ENCODE assay signal across 10 cellular contexts in genomic region chr9:110936719-110937452, GRCh38.
DNase-seq lines count a peak whose midpoint lies in the region; TF ChIP-seq lines count a peak whose summit lies in the region.
"Had no signal": no experiment of that assay in that cellular context is flagged by ENCODE, and none has a peak within 500 bp of the region (broad histone marks: within the 10 kb centered on the region; RNA-seq: fewer than 3 reads in every experiment).

No MANE protein-coding gene starts in this region.

- H3K27ac ChIP-seq in colonic mucosa, result peak overlapping the region; percentile 18
- no peak overlapping the region for H3K27ac ChIP-seq in mesenchymal stem cell (ENCODE audit: low read length, poor library complexity, severe bottlenecking)
- H3K27ac ChIP-seq in tibial nerve, result peak overlapping the region in 3 of 4 donors; percentile 35 to 82 (median 77)

- H3K23ac ChIP-seq in mesenchymal stem cell (ENCODE audit: low read length in 2 of 2), result no peak overlapping the region

- no peak overlapping the region for H2AK5ac ChIP-seq in mesenchymal stem cell (ENCODE audit: low read length, severe bottlenecking)

- WGBS in mesenchymal stem cell, result no CpG with 5 or more reads among the region's 3 CpGs
- 30 to 31% methylated on average over 3 of the region's 3 CpGs for WGBS in tibial nerve, 2 donors

- no peak overlapping the region for H3K4me2 ChIP-seq in mesenchymal stem cell (ENCODE audit: low read length, poor library complexity, severe bottlenecking)

- no peak overlapping the region for H2AFZ ChIP-seq in mesenchymal stem cell (ENCODE audit: low read depth, low read length)

- H3K18ac ChIP-seq in mesenchymal stem cell (ENCODE audit: low read depth in 1 of 2, low read length in 2 of 2), result peak overlapping the region in 1 of 2 experiments; percentile 60

- H3K9me3 ChIP-seq in colonic mucosa (no peaks in the 10 kb centered on the region), mesenchymal stem cell (ENCODE audit: control insufficient read depth, low read length) (no peaks in the 10 kb centered on the region), tibial nerve (peaks cover 0 to 5% (median 0%) of the 10 kb centered on the region in 4 donors)

- H3K4ac ChIP-seq in mesenchymal stem cell (ENCODE audit: low read depth in 1 of 2, low read length in 2 of 2), result no peak overlapping the region

- intact Hi-C loops in colonic mucosa (cut with DNase I), result no loop called here

- no peak overlapping the region for H3K14ac ChIP-seq in mesenchymal stem cell (ENCODE audit: low read length in 2 of 2)

- DNase-seq in LHCN-M2 (ENCODE audit: low read depth) (peak; percentile 60), colonic mucosa (no peak), mesenchymal stem cell (peak; percentile 75), tibial nerve (ENCODE audit: low spot score in 2 of 2) (no peak), globus pallidus (ENCODE audit: low spot score) (no peak), DMS 273 treated with DMSO at 0.1 percent for 48 hours (lab: John Stamatoyannopoulos, UW) (no peak), NCI-H2196 treated with DMSO at 0.1 percent for 48 hours (lab: John Stamatoyannopoulos, UW; ENCODE audit: unreplicated experiment) (no peak)
- DNase-seq: central memory CD4-positive, alpha-beta T cell; hippocampal formation; NCI-H1930 had no signal

- H3K27me3 ChIP-seq in colonic mucosa (no peaks in the 10 kb centered on the region), mesenchymal stem cell (ENCODE audit: control insufficient read depth in 1 of 2, insufficient read depth in 1 of 2, low read length in 2 of 2) (no peaks in the 10 kb centered on the region), tibial nerve (no peaks in the 10 kb centered on the region)

- H4K91ac ChIP-seq in mesenchymal stem cell (ENCODE audit: low read length), result no peak overlapping the region

- H3K4me1 ChIP-seq in colonic mucosa, result no peaks in the 10 kb centered on the region
- no peaks in the 10 kb centered on the region for H3K4me1 ChIP-seq in mesenchymal stem cell (ENCODE audit: control insufficient read depth, insufficient read depth, low read depth, low read length)
- peaks cover 0 to 75% (median 19%) of the 10 kb centered on the region in 4 donors for H3K4me1 ChIP-seq in tibial nerve

- peak overlapping the region in 1 of 2 experiments; percentile 46 for H2BK12ac ChIP-seq in mesenchymal stem cell (ENCODE audit: low read length in 2 of 2)

- TF ChIP-seq CTCF in colonic mucosa (IDR thresholded peaks at IDR 0.05) (no peak), tibial nerve (IDR thresholded peaks at IDR 0.05) (no peak)

- no peak overlapping the region for H3K9ac ChIP-seq in colonic mucosa (ENCODE audit: low read depth in 2 of 2, low read length in 2 of 2)
- peak overlapping the region; percentile 78 for H3K9ac ChIP-seq in mesenchymal stem cell (ENCODE audit: low read length)

- H2BK5ac ChIP-seq in mesenchymal stem cell (ENCODE audit: low read depth, low read length, poor library complexity, severe bottlenecking), result no peak overlapping the region

- H3K79me1 ChIP-seq in mesenchymal stem cell (replicated peaks; ENCODE audit: low read length, poor library complexity, severe bottlenecking), result peaks cover 33% of the 10 kb centered on the region

- H3K36me3 ChIP-seq in colonic mucosa (no peaks in the 10 kb centered on the region), mesenchymal stem cell (ENCODE audit: control insufficient read depth in 1 of 2, insufficient read depth in 2 of 2, low read depth in 1 of 2, low read length in 2 of 2) (peaks cover 18 to 68% of the 10 kb centered on the region in 2 experiments), tibial nerve (peaks cover 0 to 15% (median 0%) of the 10 kb centered on the region in 3 donors)

- H2BK120ac ChIP-seq in mesenchymal stem cell (ENCODE audit: low read depth, low read length), result no peak overlapping the region

- no peak for TF ChIP-seq POLR2A in tibial nerve (IDR thresholded peaks at IDR 0.05)

- TF ChIP-seq EP300 in tibial nerve (IDR thresholded peaks at IDR 0.05), result peak in 1 of 2 donors; percentile 18

- H4K8ac ChIP-seq in mesenchymal stem cell (ENCODE audit: low read length), result no peak overlapping the region

- H2BK15ac ChIP-seq in mesenchymal stem cell (ENCODE audit: low read depth, poor library complexity, severe bottlenecking), result no peak overlapping the region

- H3K4me3 ChIP-seq in colonic mucosa (no peak overlapping the region), mesenchymal stem cell (ENCODE audit: insufficient read depth in 1 of 2, low read depth in 1 of 2, low read length in 2 of 2) (peak overlapping the region in 1 of 2 experiments; percentile 48), tibial nerve (no peak overlapping the region)

Comparison
In these comparisons a context has a peak if more than half of its experiments do, and no peak if none do; other contexts are left out.
1. DNase-seq: peak in LHCN-M2 (single experiment) and mesenchymal stem cell (single experiment); none in colonic mucosa (single experiment), tibial nerve (0 of 2), globus pallidus (single experiment), DMS 273 treated with DMSO at 0.1 percent for 48 hours (single experiment) and NCI-H2196 treated with DMSO at 0.1 percent for 48 hours (single experiment).